Comparison of ENCODE assay signal across 1 cellular context in the genomic region with DNA sequence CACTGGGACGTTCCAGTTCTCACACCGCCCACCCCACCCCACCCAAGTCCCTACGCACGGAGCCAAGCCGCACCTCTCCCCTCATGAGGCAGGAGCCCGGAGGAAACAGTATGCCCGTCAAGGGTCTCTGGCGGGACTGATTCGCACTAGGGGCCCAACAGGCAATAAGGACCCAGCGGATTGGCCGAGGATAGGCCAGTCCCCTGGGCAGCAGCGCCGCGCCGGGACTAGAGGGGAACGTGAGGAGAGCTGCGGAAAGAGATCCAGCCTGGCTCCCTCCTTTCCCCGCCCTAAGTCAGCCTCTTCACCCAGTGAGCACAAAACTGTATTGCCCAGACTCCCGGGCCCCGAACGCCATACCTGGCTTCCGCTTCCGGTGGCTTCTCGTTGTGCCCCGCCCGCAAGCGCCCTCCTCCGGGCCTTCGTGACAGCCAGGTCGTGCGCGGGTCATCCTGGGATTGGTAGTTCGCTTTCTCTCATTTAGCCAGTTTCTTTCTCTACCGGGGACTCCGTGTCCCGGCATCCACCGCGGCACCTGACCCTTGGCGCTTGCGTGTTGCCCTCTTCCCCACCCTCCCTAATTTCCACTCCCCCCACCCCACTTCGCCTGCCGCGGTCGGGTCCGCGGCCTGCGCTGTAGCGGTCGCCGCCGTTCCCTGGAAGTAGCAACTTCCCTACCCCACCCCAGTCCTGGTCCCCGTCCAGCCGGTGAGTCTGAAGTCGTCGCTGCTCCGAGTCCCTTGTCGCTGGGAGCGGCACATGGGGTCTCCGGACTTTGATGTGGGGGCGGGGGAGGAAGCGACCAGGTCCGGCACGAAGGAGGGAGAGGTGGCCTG.
A peak's percentile ranks its signal among the peaks of the same experiment; 100 is the strongest.
TF ChIP-seq lines count a peak whose summit lies in the region.

CSNK2B (plus strand) TSS at position 580 of the 836 bp plus-strand sequence. CDS start 752 bp downstream, outside the sequence.

TF ChIP-seq in HepG2, 621 proteins besides CTCF, POLR2A, EP300 and RAD21 (continued from another document and continues in another):
- no peak for TF ChIP-seq BCLAF1 (IDR thresholded peaks at IDR 0.05)
- TF ChIP-seq TGIF2 (CRISPR knock-in tag; IDR thresholded peaks at IDR 0.05) = peak; percentile 95
- peak; percentile 88 for TF ChIP-seq NFATC3 (CRISPR knock-in tag; IDR thresholded peaks at IDR 0.05)
- TF ChIP-seq ZFYVE20 (CRISPR knock-in tag; IDR thresholded peaks at IDR 0.05; ENCODE audit: borderline replicate concordance, low read depth) = 0 out of 2 replicates have a peak, but pooled peaks have one; percentile 60
- TF ChIP-seq TCF12 (IDR thresholded peaks at IDR 0.05) = no peak
- TF ChIP-seq TCF12 (CRISPR knock-in tag; IDR thresholded peaks at IDR 0.05) = no peak; the same call in 1 of the 2 replicates
- TF ChIP-seq ZSCAN5A (CRISPR knock-in tag; IDR thresholded peaks at IDR 0.05; ENCODE audit: borderline replicate concordance) = peak; percentile 38
- no peak; the same call in none of the 2 replicates for TF ChIP-seq DNMT3B (CRISPR knock-in tag; conservative IDR thresholded peaks at IDR 0.05)
- 0 out of 2 replicates have a peak, but pooled peaks have one; percentile 47 for TF ChIP-seq ZNF589 (CRISPR knock-in tag; conservative IDR thresholded peaks at IDR 0.05)
- TF ChIP-seq, protein P1, sequence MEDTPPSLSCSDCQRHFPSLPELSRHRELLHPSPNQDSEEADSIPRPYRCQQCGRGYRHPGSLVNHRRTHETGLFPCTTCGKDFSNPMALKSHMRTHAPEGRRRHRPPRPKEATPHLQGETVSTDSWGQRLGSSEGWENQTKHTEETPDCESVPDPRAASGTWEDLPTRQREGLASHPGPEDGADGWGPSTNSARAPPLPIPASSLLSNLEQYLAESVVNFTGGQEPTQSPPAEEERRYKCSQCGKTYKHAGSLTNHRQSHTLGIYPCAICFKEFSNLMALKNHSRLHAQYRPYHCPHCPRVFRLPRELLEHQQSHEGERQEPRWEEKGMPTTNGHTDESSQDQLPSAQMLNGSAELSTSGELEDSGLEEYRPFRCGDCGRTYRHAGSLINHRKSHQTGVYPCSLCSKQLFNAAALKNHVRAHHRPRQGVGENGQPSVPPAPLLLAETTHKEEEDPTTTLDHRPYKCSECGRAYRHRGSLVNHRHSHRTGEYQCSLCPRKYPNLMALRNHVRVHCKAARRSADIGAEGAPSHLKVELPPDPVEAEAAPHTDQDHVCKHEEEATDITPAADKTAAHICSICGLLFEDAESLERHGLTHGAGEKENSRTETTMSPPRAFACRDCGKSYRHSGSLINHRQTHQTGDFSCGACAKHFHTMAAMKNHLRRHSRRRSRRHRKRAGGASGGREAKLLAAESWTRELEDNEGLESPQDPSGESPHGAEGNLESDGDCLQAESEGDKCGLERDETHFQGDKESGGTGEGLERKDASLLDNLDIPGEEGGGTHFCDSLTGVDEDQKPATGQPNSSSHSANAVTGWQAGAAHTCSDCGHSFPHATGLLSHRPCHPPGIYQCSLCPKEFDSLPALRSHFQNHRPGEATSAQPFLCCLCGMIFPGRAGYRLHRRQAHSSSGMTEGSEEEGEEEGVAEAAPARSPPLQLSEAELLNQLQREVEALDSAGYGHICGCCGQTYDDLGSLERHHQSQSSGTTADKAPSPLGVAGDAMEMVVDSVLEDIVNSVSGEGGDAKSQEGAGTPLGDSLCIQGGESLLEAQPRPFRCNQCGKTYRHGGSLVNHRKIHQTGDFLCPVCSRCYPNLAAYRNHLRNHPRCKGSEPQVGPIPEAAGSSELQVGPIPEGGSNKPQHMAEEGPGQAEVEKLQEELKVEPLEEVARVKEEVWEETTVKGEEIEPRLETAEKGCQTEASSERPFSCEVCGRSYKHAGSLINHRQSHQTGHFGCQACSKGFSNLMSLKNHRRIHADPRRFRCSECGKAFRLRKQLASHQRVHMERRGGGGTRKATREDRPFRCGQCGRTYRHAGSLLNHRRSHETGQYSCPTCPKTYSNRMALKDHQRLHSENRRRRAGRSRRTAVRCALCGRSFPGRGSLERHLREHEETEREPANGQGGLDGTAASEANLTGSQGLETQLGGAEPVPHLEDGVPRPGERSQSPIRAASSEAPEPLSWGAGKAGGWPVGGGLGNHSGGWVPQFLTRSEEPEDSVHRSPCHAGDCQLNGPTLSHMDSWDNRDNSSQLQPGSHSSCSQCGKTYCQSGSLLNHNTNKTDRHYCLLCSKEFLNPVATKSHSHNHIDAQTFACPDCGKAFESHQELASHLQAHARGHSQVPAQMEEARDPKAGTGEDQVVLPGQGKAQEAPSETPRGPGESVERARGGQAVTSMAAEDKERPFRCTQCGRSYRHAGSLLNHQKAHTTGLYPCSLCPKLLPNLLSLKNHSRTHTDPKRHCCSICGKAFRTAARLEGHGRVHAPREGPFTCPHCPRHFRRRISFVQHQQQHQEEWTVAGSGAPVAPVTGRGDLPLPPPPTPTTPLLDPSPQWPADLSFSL (CRISPR knock-in tag; IDR thresholded peaks at IDR 0.05) = 0 out of 2 replicates have a peak, but pooled peaks have one; percentile 49
- peak; percentile 30; the same call in 1 of the 2 replicates for TF ChIP-seq HDAC2 (CRISPR knock-in tag; IDR thresholded peaks at IDR 0.05)
- TF ChIP-seq ZNF430 (CRISPR knock-in tag; IDR thresholded peaks at IDR 0.05) = peak; percentile 49; the same call in 1 of the 2 replicates
- TF ChIP-seq, protein P2, sequence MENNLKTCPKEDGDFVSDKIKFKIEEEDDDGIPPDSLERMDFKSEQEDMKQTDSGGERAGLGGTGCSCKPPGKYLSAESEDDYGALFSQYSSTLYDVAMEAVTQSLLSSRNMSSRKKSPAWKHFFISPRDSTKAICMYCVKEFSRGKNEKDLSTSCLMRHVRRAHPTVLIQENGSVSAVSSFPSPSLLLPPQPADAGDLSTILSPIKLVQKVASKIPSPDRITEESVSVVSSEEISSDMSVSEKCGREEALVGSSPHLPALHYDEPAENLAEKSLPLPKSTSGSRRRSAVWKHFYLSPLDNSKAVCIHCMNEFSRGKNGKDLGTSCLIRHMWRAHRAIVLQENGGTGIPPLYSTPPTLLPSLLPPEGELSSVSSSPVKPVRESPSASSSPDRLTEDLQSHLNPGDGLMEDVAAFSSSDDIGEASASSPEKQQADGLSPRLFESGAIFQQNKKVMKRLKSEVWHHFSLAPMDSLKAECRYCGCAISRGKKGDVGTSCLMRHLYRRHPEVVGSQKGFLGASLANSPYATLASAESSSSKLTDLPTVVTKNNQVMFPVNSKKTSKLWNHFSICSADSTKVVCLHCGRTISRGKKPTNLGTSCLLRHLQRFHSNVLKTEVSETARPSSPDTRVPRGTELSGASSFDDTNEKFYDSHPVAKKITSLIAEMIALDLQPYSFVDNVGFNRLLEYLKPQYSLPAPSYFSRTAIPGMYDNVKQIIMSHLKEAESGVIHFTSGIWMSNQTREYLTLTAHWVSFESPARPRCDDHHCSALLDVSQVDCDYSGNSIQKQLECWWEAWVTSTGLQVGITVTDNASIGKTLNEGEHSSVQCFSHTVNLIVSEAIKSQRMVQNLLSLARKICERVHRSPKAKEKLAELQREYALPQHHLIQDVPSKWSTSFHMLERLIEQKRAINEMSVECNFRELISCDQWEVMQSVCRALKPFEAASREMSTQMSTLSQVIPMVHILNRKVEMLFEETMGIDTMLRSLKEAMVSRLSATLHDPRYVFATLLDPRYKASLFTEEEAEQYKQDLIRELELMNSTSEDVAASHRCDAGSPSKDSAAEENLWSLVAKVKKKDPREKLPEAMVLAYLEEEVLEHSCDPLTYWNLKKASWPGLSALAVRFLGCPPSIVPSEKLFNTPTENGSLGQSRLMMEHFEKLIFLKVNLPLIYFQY (CRISPR knock-in tag; IDR thresholded peaks at IDR 0.05; ENCODE audit: borderline replicate concordance) = peak; percentile 29; the same call in 1 of the 2 replicates
- TF ChIP-seq ZNF816 (CRISPR knock-in tag; IDR thresholded peaks at IDR 0.05; ENCODE audit: borderline replicate concordance) = no peak
- no peak; the same call in 1 of the 2 replicates for TF ChIP-seq ZMYM2 (CRISPR knock-in tag; IDR thresholded peaks at IDR 0.05)
- TF ChIP-seq ZNF564 (CRISPR knock-in tag; IDR thresholded peaks at IDR 0.05) = no peak
- TF ChIP-seq NAIF1 (CRISPR knock-in tag; IDR thresholded peaks at IDR 0.05; ENCODE audit: borderline replicate concordance) = no peak
- peak; percentile 91 for TF ChIP-seq ELK4 (CRISPR knock-in tag; IDR thresholded peaks at IDR 0.05; ENCODE audit: borderline replicate concordance)
- peak; percentile 69 for TF ChIP-seq NFYC (CRISPR knock-in tag; IDR thresholded peaks at IDR 0.05)
- 0 out of 2 replicates have a peak, but pooled peaks have one; percentile 25 for TF ChIP-seq ZSCAN9 (CRISPR knock-in tag; IDR thresholded peaks at IDR 0.05; ENCODE audit: borderline replicate concordance)
- TF ChIP-seq RBM39 (IDR thresholded peaks at IDR 0.05; ENCODE audit: low read depth, low read length, poor library complexity, severe bottlenecking) = peak; percentile 97
- no peak for TF ChIP-seq ZNF382 (CRISPR knock-in tag; IDR thresholded peaks at IDR 0.05; ENCODE audit: borderline replicate concordance)
- 0 out of 2 replicates have a peak, but pooled peaks have one; percentile 47 for TF ChIP-seq ZNF761 (CRISPR knock-in tag; conservative IDR thresholded peaks at IDR 0.05)
- TF ChIP-seq THAP11 (CRISPR knock-in tag; IDR thresholded peaks at IDR 0.05) = peak; percentile 99
- no peak for TF ChIP-seq ZKSCAN1 (IDR thresholded peaks at IDR 0.05; ENCODE audit: low read length)
- no peak for TF ChIP-seq ZNF432 (CRISPR knock-in tag; IDR thresholded peaks at IDR 0.05; ENCODE audit: borderline replicate concordance)
- peak; percentile 72; the same call in 1 of the 2 replicates for TF ChIP-seq NFE2L1 (CRISPR knock-in tag; IDR thresholded peaks at IDR 0.05; ENCODE audit: borderline replicate concordance)
- peak; percentile 81 for TF ChIP-seq KDM5A (IDR thresholded peaks at IDR 0.05; ENCODE audit: borderline replicate concordance, low read length)
- 0 out of 2 replicates have a peak, but pooled peaks have one; percentile 18 for TF ChIP-seq ZFP37 (CRISPR knock-in tag; IDR thresholded peaks at IDR 0.05; ENCODE audit: borderline replicate concordance)
- no peak for TF ChIP-seq HOXA5 (CRISPR knock-in tag; IDR thresholded peaks at IDR 0.05)
- peak; percentile 93; the same call in 1 of the 2 replicates for TF ChIP-seq TMF1 (CRISPR knock-in tag; IDR thresholded peaks at IDR 0.05; ENCODE audit: low read depth)
- peak; percentile 96 for TF ChIP-seq HCFC1 (IDR thresholded peaks at IDR 0.05; ENCODE audit: low read depth, low read length)
- TF ChIP-seq JUND (CRISPR knock-in tag; IDR thresholded peaks at IDR 0.05) = peak; percentile 61; the same call in 1 of the 2 replicates
- TF ChIP-seq ARNT2 (CRISPR knock-in tag; IDR thresholded peaks at IDR 0.05; ENCODE audit: low read depth) = peak; percentile 82; the same call in 1 of the 2 replicates
- peak; percentile 94 for TF ChIP-seq SAP130 (CRISPR knock-in tag; IDR thresholded peaks at IDR 0.05; ENCODE audit: low read depth)
